Comparison of ENCODE assay signal across 14 cellular contexts in the genomic region with DNA sequence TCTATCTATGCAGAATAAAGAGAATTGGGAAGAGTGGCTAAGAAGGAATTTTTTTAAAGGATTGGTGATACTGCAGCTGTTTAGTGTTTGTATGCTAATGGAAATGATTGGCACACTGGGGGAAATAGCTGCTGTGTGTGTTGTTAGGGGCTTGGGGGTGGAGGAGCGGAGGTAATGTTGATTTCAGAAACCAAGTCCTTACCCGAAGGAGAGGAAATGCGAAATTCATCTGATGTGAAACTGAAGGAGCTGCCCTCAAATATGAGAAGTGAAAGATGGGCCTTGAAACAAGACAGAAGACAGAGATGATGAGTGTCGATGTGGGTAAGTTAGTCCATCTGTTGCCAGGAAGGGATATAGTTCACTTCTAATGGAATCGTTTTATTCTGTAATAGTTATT. TPM values are rescaled to one million over a fixed set of nuclear protein-coding genes. Genes with fewer than 3 reads are reported as not detected.
DNase-seq lines count a peak whose midpoint lies in the region; ATAC-seq and TF ChIP-seq lines count a peak whose summit lies in the region.
"Had no signal": no experiment of that assay in that cellular context is flagged by ENCODE, and none has a peak within 500 bp of the region (broad histone marks: within the 10 kb centered on the region; RNA-seq: fewer than 3 reads in every experiment).

No MANE protein-coding gene starts in this region.

- H3K4me3 Mint-ChIP-seq in activated B cell treated with CpG ODN at 0.5 μM for 24 hours: no peak overlapping the region
- no peak overlapping the region for H3K4me3 Mint-ChIP-seq in stimulated activated memory B cell treated with anti-CD40 and anti-IgM and Interleukin-4, amounts not matched to agents 10 μg/mL and 1 μg/mL and 100 μg/mL, for 72 hours
- H3K4me3 Mint-ChIP-seq: activated naive CD4-positive, alpha-beta T cell treated with anti-CD3 and anti-CD28 coated beads for 36 hours; nephron progenitor cell; type B pancreatic cell had no signal

- TF ChIP-seq CTCF in Loucy (conservative IDR thresholded peaks at IDR 0.05; ENCODE audit: low read length): no peak
- no peak for TF ChIP-seq CTCF in activated B cell treated with CpG ODN at 0.5 μM for 24 hours (IDR thresholded peaks at IDR 0.05)
- no peak for TF ChIP-seq CTCF in ascending aorta (IDR thresholded peaks at IDR 0.05)

- no peaks in the 10 kb centered on the region for H4K20me1 ChIP-seq in Loucy (ENCODE audit: insufficient read depth, low read length, poor library complexity, severe bottlenecking)

- no peaks in the 10 kb centered on the region for H3K9me3 Mint-ChIP-seq in activated B cell treated with CpG ODN at 0.5 μM for 24 hours
- H3K9me3 Mint-ChIP-seq in stimulated activated memory B cell treated with anti-CD40 and anti-IgM and Interleukin-4, amounts not matched to agents 10 μg/mL and 1 μg/mL and 100 μg/mL, for 72 hours: no peaks in the 10 kb centered on the region
- H3K9me3 Mint-ChIP-seq: activated naive CD4-positive, alpha-beta T cell treated with anti-CD3 and anti-CD28 coated beads for 36 hours; nephron progenitor cell; type B pancreatic cell had no signal

- H3K27ac Mint-ChIP-seq in activated B cell treated with CpG ODN at 0.5 μM for 24 hours: no peak overlapping the region
- no peak overlapping the region for H3K27ac Mint-ChIP-seq in stimulated activated memory B cell treated with anti-CD40 and anti-IgM and Interleukin-4, amounts not matched to agents 10 μg/mL and 1 μg/mL and 100 μg/mL, for 72 hours
- H3K27ac Mint-ChIP-seq: activated naive CD4-positive, alpha-beta T cell treated with anti-CD3 and anti-CD28 coated beads for 36 hours; nephron progenitor cell; type B pancreatic cell had no signal

- no peaks in the 10 kb centered on the region for H3K27me3 ChIP-seq in Loucy (ENCODE audit: insufficient read depth, low read length, poor library complexity, severe bottlenecking)
- no peaks in the 10 kb centered on the region for H3K27me3 ChIP-seq in ascending aorta

- H3K4me3 ChIP-seq in Loucy (ENCODE audit: low read length, poor library complexity, severe bottlenecking) (peak overlapping the region; percentile 77), ascending aorta (no peak overlapping the region)

- H3K9me2 ChIP-seq in Loucy (replicated peaks; ENCODE audit: low read depth, low read length): no peaks in the 10 kb centered on the region

- H3K36me3 ChIP-seq in Loucy (ENCODE audit: insufficient read depth, low read length): no peaks in the 10 kb centered on the region
- H3K36me3 ChIP-seq in ascending aorta: no peaks in the 10 kb centered on the region

- H3K9me3 ChIP-seq in Loucy (ENCODE audit: insufficient read depth, low read depth, low read length): no peaks in the 10 kb centered on the region
- no peaks in the 10 kb centered on the region for H3K9me3 ChIP-seq in ascending aorta

- H2AFZ ChIP-seq in Loucy (ENCODE audit: low read length): no peak overlapping the region

- H3K4me1 Mint-ChIP-seq in activated B cell treated with CpG ODN at 0.5 μM for 24 hours: peaks cover 8% of the 10 kb centered on the region
- peaks cover 16% of the 10 kb centered on the region for H3K4me1 Mint-ChIP-seq in stimulated activated memory B cell treated with anti-CD40 and anti-IgM and Interleukin-4, amounts not matched to agents 10 μg/mL and 1 μg/mL and 100 μg/mL, for 72 hours

- POLR2A ChIA-PET in activated B cell treated with CpG ODN at 0.5 μM for 24 hours (lab: Charles Lee): interaction anchor here (0.8 to 2.5 kb wide), 9 partner anchors 19 to 278 kb away, joined by 3 to 76 read pairs (median 9); a partner anchor contains a TSS

- H3K4me2 ChIP-seq in Loucy (ENCODE audit: low read depth, low read length, poor library complexity, severe bottlenecking): peak overlapping the region; percentile 74

- DNase-seq in activated B cell treated with CpG ODN at 0.5 μM for 24 hours: no peak
- DNase-seq in ascending aorta (ENCODE audit: low spot score in 2 of 2): no peak
- DNase-seq: activated naive CD4-positive, alpha-beta T cell treated with anti-CD3 and anti-CD28 coated beads for 36 hours; NCI-H446; nephron progenitor cell had no signal

- H3K79me2 ChIP-seq in Loucy (ENCODE audit: insufficient read depth, low read length): no peaks in the 10 kb centered on the region

- H3K27ac ChIP-seq in ascending aorta: peak overlapping the region in 1 of 2 donors; percentile 35

- no peaks in the 10 kb centered on the region for H3K36me3 Mint-ChIP-seq in activated B cell treated with CpG ODN at 0.5 μM for 24 hours (ENCODE audit: low read depth)
- H3K36me3 Mint-ChIP-seq in stimulated activated memory B cell treated with anti-CD40 and anti-IgM and Interleukin-4, amounts not matched to agents 10 μg/mL and 1 μg/mL and 100 μg/mL, for 72 hours: no peaks in the 10 kb centered on the region
- H3K36me3 Mint-ChIP-seq: type B pancreatic cell had no signal

- no peak overlapping the region for H3K9ac ChIP-seq in Loucy (ENCODE audit: low read depth, low read length, poor library complexity, severe bottlenecking)

- 0 out of 2 replicates have a peak, but pooled peaks cover 2% of the 10 kb centered on the region for H3F3A ChIP-seq in Loucy (ENCODE audit: low read depth)

- peak; percentile 26 for ATAC-seq in GM18868 (IDR thresholded peaks at IDR 0.05; ENCODE audit: unreplicated experiment)
- peak; percentile 29 for ATAC-seq in activated B cell treated with CpG ODN at 0.5 μM for 24 hours (ENCODE audit: low read depth)
- peak; percentile 61 for ATAC-seq in stimulated activated memory B cell treated with anti-CD40 and anti-IgM and Interleukin-4, amounts not matched to agents 10 μg/mL and 1 μg/mL and 100 μg/mL, for 72 hours
- no peak for ATAC-seq in HG02798 (IDR thresholded peaks at IDR 0.05; ENCODE audit: poor library complexity, unreplicated experiment)
- ATAC-seq in GM21825 (IDR thresholded peaks at IDR 0.05; ENCODE audit: unreplicated experiment): no peak
- no peak for ATAC-seq in HG02970 (IDR thresholded peaks at IDR 0.05; ENCODE audit: low FRiP score, unreplicated experiment)

- intact Hi-C loops in activated B cell treated with CpG ODN at 0.5 μM for 24 hours (cut with micrococcal nuclease): loop anchor here (1.0 to 5.0 kb wide), 2 partner anchors 56 to 170 kb away; a partner anchor contains a TSS
- intact Hi-C loops in ascending aorta (cut with DNase I): loop anchor here (2.0 to 10.0 kb wide), 6 partner anchors 155 to 482 kb away; a partner anchor contains a TSS

- no peaks in the 10 kb centered on the region for H3K27me3 Mint-ChIP-seq in activated B cell treated with CpG ODN at 0.5 μM for 24 hours
- H3K27me3 Mint-ChIP-seq in stimulated activated memory B cell treated with anti-CD40 and anti-IgM and Interleukin-4, amounts not matched to agents 10 μg/mL and 1 μg/mL and 100 μg/mL, for 72 hours: no peaks in the 10 kb centered on the region

- CTCF ChIA-PET in activated B cell treated with CpG ODN at 0.5 μM for 24 hours (lab: Charles Lee): interaction anchor here (0.9 to 6.7 kb wide), 9 partner anchors 18 to 285 kb away, joined by 3 to 43 read pairs (median 8); a partner anchor contains a TSS

- H3K4me1 ChIP-seq in Loucy (ENCODE audit: insufficient read depth, low read length, poor library complexity, severe bottlenecking) (peaks cover 38% of the 10 kb centered on the region), ascending aorta (no peaks in the 10 kb centered on the region)

RNA-seq across cellular contexts. Expression of a gene that starts 21.2 kb away (rescaled TPM):
- total RNA-seq in activated B cell treated with CpG ODN at 0.5 μM for 24 hours: not detected in 2 replicates
- not detected for total RNA-seq in ascending aorta
- total RNA-seq: activated naive CD4-positive, alpha-beta T cell treated with anti-CD3 and anti-CD28 coated beads for 36 hours; glomerular endothelial cell; Right ventricle myocardium inferior had no signal

RNA-seq across cellular contexts. Expression of a gene that starts 24.6 kb away (rescaled TPM):
- total RNA-seq in activated B cell treated with CpG ODN at 0.5 μM for 24 hours (not detected in 2 replicates), ascending aorta (not detected)
- total RNA-seq: activated naive CD4-positive, alpha-beta T cell treated with anti-CD3 and anti-CD28 coated beads for 36 hours; glomerular endothelial cell; Right ventricle myocardium inferior had no signal

RNA-seq across cellular contexts. Expression of a gene that starts 29.1 kb away (rescaled TPM):
- total RNA-seq in activated B cell treated with CpG ODN at 0.5 μM for 24 hours (not detected in 2 replicates), ascending aorta (not detected)
- total RNA-seq: activated naive CD4-positive, alpha-beta T cell treated with anti-CD3 and anti-CD28 coated beads for 36 hours; glomerular endothelial cell; Right ventricle myocardium inferior had no signal

RNA-seq across cellular contexts. Expression of a gene that starts 51.6 kb away (rescaled TPM):
- total RNA-seq in activated B cell treated with CpG ODN at 0.5 μM for 24 hours: not detected in 2 replicates
- not detected for total RNA-seq in ascending aorta
- total RNA-seq: activated naive CD4-positive, alpha-beta T cell treated with anti-CD3 and anti-CD28 coated beads for 36 hours; glomerular endothelial cell; Right ventricle myocardium inferior had no signal

Comparison
In these comparisons a context has a peak if more than half of its experiments do, and no peak if none do; other contexts are left out.
1. ATAC-seq: peak in GM18868 (single experiment), activated B cell treated with CpG ODN at 0.5 μM for 24 hours (single experiment) and stimulated activated memory B cell treated with anti-CD40 and anti-IgM and Interleukin-4, amounts not matched to agents 10 μg/mL and 1 μg/mL and 100 μg/mL, for 72 hours (single experiment); none in HG02798 (single experiment), GM21825 (single experiment) and HG02970 (single experiment).